ENCODE assay signal across 10 cellular contexts in the genomic region with DNA sequence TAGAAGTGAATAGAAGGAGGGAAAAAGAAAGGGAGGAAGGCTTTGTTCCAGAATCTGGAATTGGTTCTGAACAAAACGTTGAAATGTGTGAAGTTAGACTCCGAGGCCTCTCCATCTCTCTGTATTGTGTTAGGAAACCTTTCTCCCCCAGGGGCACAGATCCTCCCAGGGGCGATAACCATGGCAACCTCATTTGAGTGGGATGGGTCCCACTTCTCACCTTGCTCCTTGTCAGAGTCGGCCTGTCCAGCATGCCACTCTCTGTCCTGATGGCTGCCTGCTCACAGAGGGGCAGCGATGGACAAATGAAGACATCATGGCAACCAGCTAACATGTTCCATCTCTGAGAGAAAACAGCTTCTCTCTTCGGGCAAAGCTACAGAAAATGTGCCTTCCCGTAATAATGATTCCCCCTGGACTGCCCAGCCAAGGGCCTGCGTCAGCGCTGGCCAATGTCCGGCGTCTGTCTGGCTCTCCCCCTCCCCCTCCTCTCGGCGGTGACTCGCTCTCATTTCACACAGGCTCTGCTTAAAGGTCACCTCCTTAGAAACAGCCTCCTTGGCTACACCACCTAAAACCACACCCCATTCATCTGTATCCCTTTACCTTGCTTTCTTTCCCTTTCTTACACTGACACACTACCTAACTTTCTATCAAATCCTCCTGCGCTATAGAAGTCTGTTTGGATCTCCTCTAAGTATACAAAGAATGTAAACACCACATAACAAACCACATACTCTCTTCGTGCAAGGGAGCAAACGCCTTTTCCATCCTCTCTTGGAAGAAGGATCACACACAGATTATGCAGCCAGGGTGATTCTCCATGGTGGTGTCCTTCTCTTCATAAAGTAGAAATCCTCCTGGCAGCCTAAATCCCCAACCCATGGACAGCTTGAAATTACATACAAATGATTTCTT. TPM values are rescaled to one million over a fixed set of nuclear protein-coding genes. Genes with fewer than 3 reads are reported as not detected.
DNase-seq lines count a peak whose midpoint lies in the region; ATAC-seq and TF ChIP-seq lines count a peak whose summit lies in the region.
"Had no signal": no experiment of that assay in that cellular context is flagged by ENCODE, and none has a peak within 500 bp of the region (broad histone marks: within the 10 kb centered on the region; RNA-seq: fewer than 3 reads in every experiment).

No MANE protein-coding gene starts in this region.

- TF ChIP-seq CTCF in fibroblast of pulmonary artery (IDR thresholded peaks at IDR 0.05; ENCODE audit: low read length, missing control alignments): no peak

- ATAC-seq in activated CD8-positive, alpha-beta memory T cell treated with anti-CD3 and anti-CD28 coated beads, Interleukin-2, amount 10 ng/mL, durations not matched to agents 7 days and 5 days: no peak
- no peak for ATAC-seq in GM21526 (IDR thresholded peaks at IDR 0.05; ENCODE audit: low FRiP score, unreplicated experiment)

- H3K27me3 Mint-ChIP-seq in activated CD8-positive, alpha-beta memory T cell treated with anti-CD3 and anti-CD28 coated beads, Interleukin-2, amount 10 ng/mL, durations not matched to agents 7 days and 5 days: no peaks in the 10 kb centered on the region

- H3K27ac Mint-ChIP-seq in activated CD8-positive, alpha-beta memory T cell treated with anti-CD3 and anti-CD28 coated beads, Interleukin-2, amount 10 ng/mL, durations not matched to agents 7 days and 5 days: no peak overlapping the region

- H3K9me3 Mint-ChIP-seq in activated CD8-positive, alpha-beta memory T cell treated with anti-CD3 and anti-CD28 coated beads, Interleukin-2, amount 10 ng/mL, durations not matched to agents 7 days and 5 days (ENCODE audit: low read depth): peaks cover 8% of the 10 kb centered on the region

- no peak overlapping the region for H3K4me3 ChIP-seq in fibroblast of pulmonary artery (replicated peaks; ENCODE audit: low read depth, low read length)

- H3K4me3 Mint-ChIP-seq in activated CD8-positive, alpha-beta memory T cell treated with anti-CD3 and anti-CD28 coated beads, Interleukin-2, amount 10 ng/mL, durations not matched to agents 7 days and 5 days: no peak overlapping the region

- peaks cover 35% of the 10 kb centered on the region for H3K4me1 Mint-ChIP-seq in activated CD8-positive, alpha-beta memory T cell treated with anti-CD3 and anti-CD28 coated beads, Interleukin-2, amount 10 ng/mL, durations not matched to agents 7 days and 5 days

- H3K36me3 Mint-ChIP-seq in activated CD8-positive, alpha-beta memory T cell treated with anti-CD3 and anti-CD28 coated beads, Interleukin-2, amount 10 ng/mL, durations not matched to agents 7 days and 5 days: peaks cover 12% of the 10 kb centered on the region

- CTCF ChIA-PET in activated CD8-positive, alpha-beta memory T cell treated with anti-CD3 and anti-CD28 coated beads, Interleukin-2, amount 10 ng/mL, durations not matched to agents 7 days and 5 days (lab: Charles Lee): no interaction called here

- DNase-seq in AG20443 (ENCODE audit: low spot score) (peak; percentile 68), fibroblast of pulmonary artery (ENCODE audit: low read depth) (peak; percentile 76), non-pigmented ciliary epithelial cell (ENCODE audit: low read depth) (peak; percentile 15), activated gamma-delta T cell treated with Interleukin-2 at 50 U/mL for 16 hours (no peak), HuH-7.5 (ENCODE audit: low spot score) (no peak)
- no peak for DNase-seq in activated CD8-positive, alpha-beta memory T cell treated with anti-CD3 and anti-CD28 coated beads, Interleukin-2, amount 10 ng/mL, durations not matched to agents 7 days and 5 days
- DNase-seq: SIG-M5; stimulated activated CD4-positive, alpha-beta T cell treated with anti-CD3 and anti-CD28 coated beads, Interleukin-2, amount 100 ng/mL, for 24 hours had no signal

TF ChIP-seq in PFSK-1, 5 proteins besides CTCF, POLR2A, EP300 and RAD21:
- peak; percentile 65 for TF ChIP-seq POLR2AphosphoS5 (IDR thresholded peaks at IDR 0.05; ENCODE audit: low read depth, low read length)
- TF ChIP-seq TAF1 (IDR thresholded peaks at IDR 0.05; ENCODE audit: borderline replicate concordance, insufficient read depth, low read length): peak; percentile 39; the same call in 1 of the 2 replicates
- TF ChIP-seq, protein P1, sequence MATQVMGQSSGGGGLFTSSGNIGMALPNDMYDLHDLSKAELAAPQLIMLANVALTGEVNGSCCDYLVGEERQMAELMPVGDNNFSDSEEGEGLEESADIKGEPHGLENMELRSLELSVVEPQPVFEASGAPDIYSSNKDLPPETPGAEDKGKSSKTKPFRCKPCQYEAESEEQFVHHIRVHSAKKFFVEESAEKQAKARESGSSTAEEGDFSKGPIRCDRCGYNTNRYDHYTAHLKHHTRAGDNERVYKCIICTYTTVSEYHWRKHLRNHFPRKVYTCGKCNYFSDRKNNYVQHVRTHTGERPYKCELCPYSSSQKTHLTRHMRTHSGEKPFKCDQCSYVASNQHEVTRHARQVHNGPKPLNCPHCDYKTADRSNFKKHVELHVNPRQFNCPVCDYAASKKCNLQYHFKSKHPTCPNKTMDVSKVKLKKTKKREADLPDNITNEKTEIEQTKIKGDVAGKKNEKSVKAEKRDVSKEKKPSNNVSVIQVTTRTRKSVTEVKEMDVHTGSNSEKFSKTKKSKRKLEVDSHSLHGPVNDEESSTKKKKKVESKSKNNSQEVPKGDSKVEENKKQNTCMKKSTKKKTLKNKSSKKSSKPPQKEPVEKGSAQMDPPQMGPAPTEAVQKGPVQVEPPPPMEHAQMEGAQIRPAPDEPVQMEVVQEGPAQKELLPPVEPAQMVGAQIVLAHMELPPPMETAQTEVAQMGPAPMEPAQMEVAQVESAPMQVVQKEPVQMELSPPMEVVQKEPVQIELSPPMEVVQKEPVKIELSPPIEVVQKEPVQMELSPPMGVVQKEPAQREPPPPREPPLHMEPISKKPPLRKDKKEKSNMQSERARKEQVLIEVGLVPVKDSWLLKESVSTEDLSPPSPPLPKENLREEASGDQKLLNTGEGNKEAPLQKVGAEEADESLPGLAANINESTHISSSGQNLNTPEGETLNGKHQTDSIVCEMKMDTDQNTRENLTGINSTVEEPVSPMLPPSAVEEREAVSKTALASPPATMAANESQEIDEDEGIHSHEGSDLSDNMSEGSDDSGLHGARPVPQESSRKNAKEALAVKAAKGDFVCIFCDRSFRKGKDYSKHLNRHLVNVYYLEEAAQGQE (IDR thresholded peaks at IDR 0.05; ENCODE audit: insufficient read depth in 1 of 2, low read depth in 2 of 2, low read length in 2 of 2): 0 out of 4 replicates have a peak, but pooled peaks of 1 of the 2 experiments have one; percentile 37
- TF ChIP-seq SIN3A (IDR thresholded peaks at IDR 0.05; ENCODE audit: borderline replicate concordance, insufficient read depth, low read length): no peak; the same call in 1 of the 2 replicates
- TF ChIP-seq FOXP2 (optimal IDR thresholded peaks at IDR 0.05; ENCODE audit: borderline replicate concordance, extremely low read depth, extremely low read length, insufficient read depth): peak; percentile 44

RNA-seq across cellular contexts. Expression of a gene that starts 32.1 kb away (rescaled TPM):
- polyA plus RNA-seq in PFSK-1 (2012; ENCODE audit: insufficient read length, low read depth): 9.7 TPM
- 10 to 100 TPM; 59.0 to 69.7 TPM for total RNA-seq in activated CD8-positive, alpha-beta memory T cell treated with anti-CD3 and anti-CD28 coated beads, Interleukin-2, amount 10 ng/mL, durations not matched to agents 7 days and 5 days

Comparison
In these comparisons a context has a peak if more than half of its experiments do, and no peak if none do; other contexts are left out.
1. DNase-seq: peak in AG20443 (single experiment), fibroblast of pulmonary artery (single experiment) and non-pigmented ciliary epithelial cell (single experiment); none in activated gamma-delta T cell treated with Interleukin-2 at 50 U/mL for 16 hours (single experiment), HuH-7.5 (single experiment) and activated CD8-positive, alpha-beta memory T cell treated with anti-CD3 and anti-CD28 coated beads, Interleukin-2, amount 10 ng/mL, durations not matched to agents 7 days and 5 days (single experiment).